10 cellular contexts compared by ENCODE assay signal in the genomic region with DNA sequence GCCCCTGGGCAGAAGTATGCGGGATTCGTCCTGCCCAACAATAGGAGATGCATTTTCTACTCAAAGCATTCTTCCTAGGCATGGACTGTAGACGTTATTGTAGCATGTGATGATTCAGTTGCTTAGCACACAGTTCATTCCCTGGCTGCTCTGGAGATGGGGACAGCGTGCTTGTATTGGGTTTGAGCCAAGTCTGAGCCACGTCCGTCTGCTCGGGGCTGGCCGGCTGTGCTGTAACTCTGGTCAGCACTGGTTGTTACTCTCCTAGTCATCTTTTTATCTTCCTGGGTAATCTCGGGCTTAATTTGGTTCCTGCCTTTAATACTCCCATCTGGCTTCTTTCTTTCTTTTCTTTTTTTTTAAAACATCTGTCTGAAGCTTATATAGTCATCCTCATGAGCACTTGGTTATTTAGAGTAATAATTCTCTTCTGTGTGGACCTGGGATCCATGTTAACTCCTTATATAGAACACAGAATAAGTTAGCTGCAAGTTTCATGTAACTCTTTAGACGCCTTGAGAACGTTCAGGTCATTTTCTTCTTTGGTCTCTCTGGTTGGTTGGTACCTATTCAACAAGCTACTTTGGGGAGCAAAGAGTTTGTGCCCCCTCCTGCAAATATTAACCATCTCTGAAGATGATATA.
A peak's percentile ranks its signal among the peaks of the same experiment; 100 is the strongest.
DNase-seq lines count a peak whose midpoint lies in the region; ATAC-seq, FAIRE-seq and TF ChIP-seq lines count a peak whose summit lies in the region.
"Had no signal": no experiment of that assay in that cellular context is flagged by ENCODE, and none has a peak within 500 bp of the region (broad histone marks: within the 10 kb centered on the region; RNA-seq: fewer than 3 reads in every experiment).

No MANE protein-coding gene starts in this region.

- H3K9me3 ChIP-seq in left lung (no peaks in the 10 kb centered on the region), aorta (ENCODE audit: control insufficient read depth, low read length) (no peaks in the 10 kb centered on the region)

- ATAC-seq in left lung (peak; percentile 99), aorta (ENCODE audit: low FRiP score) (peak; percentile 98)
- no peak for ATAC-seq in activated CD8-positive, alpha-beta T cell treated with anti-CD3 and anti-CD28 coated beads for 36 hours

- peak; percentile 26 for DNase-seq in NCI-H345 (lab: John Stamatoyannopoulos, UW)
- DNase-seq in NCI-H345 treated with DMSO at 0.1 percent for 48 hours (lab: John Stamatoyannopoulos, UW; ENCODE audit: unreplicated experiment), result no peak
- peak; percentile 96 for DNase-seq in bronchial epithelial cell (ENCODE audit: low read depth)
- peak; percentile 81 to 83 for DNase-seq in left lung
- peak; percentile 92 to 93 for DNase-seq in aorta
- no peak for DNase-seq in iPS-NIHi7 (ENCODE audit: extremely low spot score)
- no peak for DNase-seq in activated CD8-positive, alpha-beta T cell treated with anti-CD3 and anti-CD28 coated beads for 36 hours
- no peak for DNase-seq in activated naive CD4-positive, alpha-beta T cell treated with anti-CD3 and anti-CD28 coated beads, Interleukin-2, amount 50 U/mL, for 16 hours
- DNase-seq: activated naive CD8-positive, alpha-beta T cell treated with anti-CD3 and anti-CD28 coated beads, Interleukin-2, amount 10 ng/mL, durations not matched to agents 7 days and 5 days had no signal

- no peaks in the 10 kb centered on the region for H3K4me1 ChIP-seq in left lung
- H3K4me1 ChIP-seq in aorta (ENCODE audit: control insufficient read depth in 1 of 2, insufficient read depth in 2 of 2, low read length in 2 of 2), result peaks cover 0 to 1% of the 10 kb centered on the region in 2 donors

- H3K27me3 Mint-ChIP-seq in activated CD8-positive, alpha-beta T cell treated with anti-CD3 and anti-CD28 coated beads for 36 hours, result no peaks in the 10 kb centered on the region

- H3K4me3 ChIP-seq in bronchial epithelial cell (ENCODE audit: low read depth, low read length) (no peak overlapping the region), left lung (no peak overlapping the region), aorta (ENCODE audit: low read length in 2 of 2) (no peak overlapping the region)

- H3K27ac ChIP-seq in left lung (peak overlapping the region in 1 of 2 donors; percentile 41), aorta (ENCODE audit: low read depth in 1 of 2, low read length in 2 of 2) (peak overlapping the region; percentile 51 to 91)

- WGBS in aorta, 2 donors, result 3 to 8% methylated on average over 11 of the region's 11 CpGs

- no peaks in the 10 kb centered on the region for H3K36me3 Mint-ChIP-seq in activated CD8-positive, alpha-beta T cell treated with anti-CD3 and anti-CD28 coated beads for 36 hours (ENCODE audit: low read depth)
- H3K36me3 Mint-ChIP-seq: activated naive CD8-positive, alpha-beta T cell treated with anti-CD3 and anti-CD28 coated beads, Interleukin-2, amount 10 ng/mL, durations not matched to agents 7 days and 5 days had no signal

- POLR2A ChIA-PET in activated CD8-positive, alpha-beta T cell treated with anti-CD3 and anti-CD28 coated beads for 36 hours (lab: Charles Lee), result no interaction called here

- H3K27me3 ChIP-seq in bronchial epithelial cell (ENCODE audit: control insufficient read depth, insufficient read depth, low read length), result no peaks in the 10 kb centered on the region
- H3K27me3 ChIP-seq in left lung, result no peaks in the 10 kb centered on the region
- H3K27me3 ChIP-seq in aorta (ENCODE audit: control insufficient read depth in 1 of 2, insufficient read depth in 2 of 2, low read length in 1 of 2), result no peaks in the 10 kb centered on the region

- H3K9me3 Mint-ChIP-seq in activated CD8-positive, alpha-beta T cell treated with anti-CD3 and anti-CD28 coated beads for 36 hours, result no peaks in the 10 kb centered on the region

- H3K4me3 Mint-ChIP-seq in activated CD8-positive, alpha-beta T cell treated with anti-CD3 and anti-CD28 coated beads for 36 hours, result no peak overlapping the region
- H3K4me3 Mint-ChIP-seq: activated naive CD8-positive, alpha-beta T cell treated with anti-CD3 and anti-CD28 coated beads, Interleukin-2, amount 10 ng/mL, durations not matched to agents 7 days and 5 days; B cell had no signal

- intact Hi-C loops in left lung (cut with DNase I), result no loop called here
- intact Hi-C loops in aorta (cut with DNase I), result loop anchor here in 1 of 2 donors (10.0 kb wide), 1 partner anchor 238 kb away; no protein-coding TSS in a partner anchor
- intact Hi-C loops in activated CD8-positive, alpha-beta T cell treated with anti-CD3 and anti-CD28 coated beads for 36 hours (cut with micrococcal nuclease), result no loop called here

- TF ChIP-seq CTCF in bronchial epithelial cell (IDR thresholded peaks at IDR 0.05; ENCODE audit: insufficient read depth, low read length, severe bottlenecking), result no peak
- no peak for TF ChIP-seq CTCF in left lung (IDR thresholded peaks at IDR 0.05)
- no peak for TF ChIP-seq CTCF in activated CD8-positive, alpha-beta T cell treated with anti-CD3 and anti-CD28 coated beads for 36 hours (IDR thresholded peaks at IDR 0.05)

- no peak for FAIRE-seq in bronchial epithelial cell (lab: Jason Lieb, UNC)

- H3K27ac Mint-ChIP-seq in activated CD8-positive, alpha-beta T cell treated with anti-CD3 and anti-CD28 coated beads for 36 hours, result no peak overlapping the region
- H3K27ac Mint-ChIP-seq: activated naive CD8-positive, alpha-beta T cell treated with anti-CD3 and anti-CD28 coated beads, Interleukin-2, amount 10 ng/mL, durations not matched to agents 7 days and 5 days; B cell had no signal

- H3K36me3 ChIP-seq in bronchial epithelial cell (ENCODE audit: control insufficient read depth, insufficient read depth, low read length), result no peaks in the 10 kb centered on the region
- H3K36me3 ChIP-seq in left lung, result no peaks in the 10 kb centered on the region
- no peaks in the 10 kb centered on the region for H3K36me3 ChIP-seq in aorta (ENCODE audit: control insufficient read depth in 1 of 2, insufficient read depth in 2 of 2, low read length in 1 of 2)

- H3K4me1 Mint-ChIP-seq in activated CD8-positive, alpha-beta T cell treated with anti-CD3 and anti-CD28 coated beads for 36 hours (ENCODE audit: low read depth), result no peaks in the 10 kb centered on the region
- H3K4me1 Mint-ChIP-seq: activated naive CD8-positive, alpha-beta T cell treated with anti-CD3 and anti-CD28 coated beads, Interleukin-2, amount 10 ng/mL, durations not matched to agents 7 days and 5 days; B cell had no signal

- CTCF ChIA-PET in activated CD8-positive, alpha-beta T cell treated with anti-CD3 and anti-CD28 coated beads for 36 hours (lab: Charles Lee), result no interaction called here

Comparison
In these comparisons a context has a peak if more than half of its experiments do, and no peak if none do; other contexts are left out.
1. DNase-seq: peak in NCI-H345 (single experiment), bronchial epithelial cell (single experiment), left lung (2 of 2) and aorta (2 of 2); none in NCI-H345 treated with DMSO at 0.1 percent for 48 hours (single experiment), iPS-NIHi7 (single experiment), activated CD8-positive, alpha-beta T cell treated with anti-CD3 and anti-CD28 coated beads for 36 hours (single experiment) and activated naive CD4-positive, alpha-beta T cell treated with anti-CD3 and anti-CD28 coated beads, Interleukin-2, amount 50 U/mL, for 16 hours (single experiment).